In genomic region chr11:47766363-47767227, GRCh38 we compare ENCODE assay signal across 8 cellular contexts. TPM values are rescaled to one million over a fixed set of nuclear protein-coding genes. Genes with fewer than 3 reads are reported as not detected.
DNase-seq lines count a peak whose midpoint lies in the region; ATAC-seq, FAIRE-seq and TF ChIP-seq lines count a peak whose summit lies in the region.

No MANE protein-coding gene starts in this region.

- H3K9ac ChIP-seq in BLaER1 (peak overlapping the region; percentile 100), neuronal stem cell (ENCODE audit: low read depth, low read length, poor library complexity) (peak overlapping the region; percentile 98)

- H4K8ac ChIP-seq in neuronal stem cell (ENCODE audit: low read depth, low read length) = peak overlapping the region; percentile 45

- H3K79me1 ChIP-seq in neuronal stem cell (ENCODE audit: low read depth, low read length) = peaks cover 1% of the 10 kb centered on the region

- H3K4me1 ChIP-seq in BLaER1 = peaks cover 27% of the 10 kb centered on the region
- peaks cover 7% of the 10 kb centered on the region for H3K4me1 ChIP-seq in foreskin keratinocyte
- H3K4me1 ChIP-seq in neuronal stem cell (ENCODE audit: control insufficient read depth in 2 of 2, insufficient read depth in 1 of 2, low read depth in 1 of 2, low read length in 2 of 2) = peaks cover 3 to 8% of the 10 kb centered on the region in 2 donors

- H3K4me2 ChIP-seq in BLaER1 = peak overlapping the region; percentile 77
- peak overlapping the region; percentile 35 for H3K4me2 ChIP-seq in neuronal stem cell (ENCODE audit: insufficient read depth, low read length, poor library complexity, severe bottlenecking)

- H3K4me3 ChIP-seq in BLaER1 = peak overlapping the region; percentile 98
- H3K4me3 ChIP-seq in neuronal stem cell (ENCODE audit: low read length in 2 of 2) = peak overlapping the region; percentile 90 to 98

- no CpG with 5 or more reads among the region's 73 CpGs for WGBS in neuronal stem cell (ENCODE audit: extremely low coverage in 2 of 2, insufficient read length in 2 of 2, insufficient replicate concordance in 1 of 2), 2 donors

- no peak for FAIRE-seq in RCC 7860 (lab: Jason Lieb, UNC)

- H3K27me3 ChIP-seq in BLaER1 (no peaks in the 10 kb centered on the region), foreskin keratinocyte (no peaks in the 10 kb centered on the region), neuronal stem cell (ENCODE audit: control insufficient read depth in 3 of 3, insufficient read depth in 3 of 3, low read depth in 1 of 3, low read length in 3 of 3) (no peaks in the 10 kb centered on the region)

- no peak for TF ChIP-seq CTCF in foreskin keratinocyte (conservative IDR thresholded peaks at IDR 0.05)

- no peak overlapping the region for H4K91ac ChIP-seq in neuronal stem cell (ENCODE audit: low read depth, low read length, poor library complexity)

- H4K20me1 ChIP-seq in BLaER1 = peaks cover 54% of the 10 kb centered on the region

- H3K4ac ChIP-seq in neuronal stem cell (ENCODE audit: low read length) = peak overlapping the region; percentile 79

- peak; percentile 35 for TF ChIP-seq POLR2A in GM19099 (IDR thresholded peaks at IDR 0.05; ENCODE audit: extremely low read depth, insufficient read length, low read depth)

- peak overlapping the region; percentile 67 for H3K14ac ChIP-seq in neuronal stem cell (ENCODE audit: low read length)

- H2BK12ac ChIP-seq in neuronal stem cell (ENCODE audit: low read length) = no peak overlapping the region

- H3K18ac ChIP-seq in neuronal stem cell (ENCODE audit: low read length) = peak overlapping the region; percentile 95

- H3K9me3 ChIP-seq in BLaER1 = no peaks in the 10 kb centered on the region
- H3K9me3 ChIP-seq in neuronal stem cell (replicated peaks in 1 of 2; ENCODE audit: control insufficient read depth in 2 of 2, insufficient read depth in 1 of 2, low read depth in 1 of 2, low read length in 2 of 2) = no peaks in the 10 kb centered on the region

- peak overlapping the region; percentile 48 for H3K23ac ChIP-seq in neuronal stem cell (ENCODE audit: low read depth, low read length, poor library complexity)

- no peak overlapping the region for H2BK120ac ChIP-seq in neuronal stem cell (ENCODE audit: low read depth, low read length)

- peak; percentile 18 for DNase-seq in RCC 7860 (ENCODE audit: low spot score)
- DNase-seq in activated gamma-delta T cell (lab: John Stamatoyannopoulos, UW) = peak; percentile 46
- DNase-seq in foreskin keratinocyte = peak; percentile 45 to 58
- peak; percentile 30 for DNase-seq in neuronal stem cell (ENCODE audit: low spot score)
- peak; percentile 54 for DNase-seq in stromal cell of bone marrow (ENCODE audit: low read depth)

- ATAC-seq in HG03432 (IDR thresholded peaks at IDR 0.05; ENCODE audit: unreplicated experiment) (peak; percentile 41), foreskin keratinocyte (peak; percentile 23)

- H2BK15ac ChIP-seq in neuronal stem cell (ENCODE audit: low read length) = no peak overlapping the region

- H3K36me3 ChIP-seq in BLaER1 (peaks cover 37% of the 10 kb centered on the region), neuronal stem cell (replicated peaks in 1 of 2; ENCODE audit: control insufficient read depth in 2 of 2, insufficient read depth in 2 of 2, low read length in 2 of 2) (peaks cover 11 to 35% of the 10 kb centered on the region in 2 donors)

- H2BK5ac ChIP-seq in neuronal stem cell (ENCODE audit: low read length) = peak overlapping the region; percentile 72

- H3K27ac ChIP-seq in BLaER1 = peak overlapping the region; percentile 99
- peak overlapping the region; percentile 96 for H3K27ac ChIP-seq in foreskin keratinocyte
- H3K27ac ChIP-seq in neuronal stem cell (replicated peaks; ENCODE audit: low read length) = peak overlapping the region; percentile 77

- peak overlapping the region; percentile 88 for H2AFZ ChIP-seq in neuronal stem cell (ENCODE audit: low read length)

- peak overlapping the region; percentile 72 for H2AK5ac ChIP-seq in neuronal stem cell (ENCODE audit: low read depth, low read length)

RNA-seq across cellular contexts. Expression of gene FNBP4, which starts 0.5 kb away (rescaled TPM):
- total RNA-seq in foreskin keratinocyte = 42.1 and 46.9 TPM in 2 replicates
- polyA plus RNA-seq in foreskin keratinocyte = 9.5 and 12.9 TPM in 2 replicates
- polyA plus RNA-seq in neuronal stem cell (2013, experiment 1 of 2) = 89.2 TPM
- 93.1 TPM for polyA plus RNA-seq in neuronal stem cell (2013, experiment 2 of 2)

RNA-seq across cellular contexts. Expression of gene AGBL2, which starts 51.4 kb away (rescaled TPM):
- total RNA-seq in foreskin keratinocyte = 0.63 and 1.8 TPM in 2 replicates
- 0.32 and 0.36 TPM in 2 replicates for polyA plus RNA-seq in foreskin keratinocyte
- polyA plus RNA-seq in neuronal stem cell (2013, experiment 1 of 2) = 5.8 TPM
- 5.3 TPM for polyA plus RNA-seq in neuronal stem cell (2013, experiment 2 of 2)

Comparison
In these comparisons a context has a peak if more than half of its experiments do, and no peak if none do; other contexts are left out.
1. Peak in every context shown above with its lines: DNase-seq, ATAC-seq, H3K4me3 ChIP-seq and H3K27ac ChIP-seq.